Comparison of ENCODE assay signal across 8 cellular contexts in the genomic region with DNA sequence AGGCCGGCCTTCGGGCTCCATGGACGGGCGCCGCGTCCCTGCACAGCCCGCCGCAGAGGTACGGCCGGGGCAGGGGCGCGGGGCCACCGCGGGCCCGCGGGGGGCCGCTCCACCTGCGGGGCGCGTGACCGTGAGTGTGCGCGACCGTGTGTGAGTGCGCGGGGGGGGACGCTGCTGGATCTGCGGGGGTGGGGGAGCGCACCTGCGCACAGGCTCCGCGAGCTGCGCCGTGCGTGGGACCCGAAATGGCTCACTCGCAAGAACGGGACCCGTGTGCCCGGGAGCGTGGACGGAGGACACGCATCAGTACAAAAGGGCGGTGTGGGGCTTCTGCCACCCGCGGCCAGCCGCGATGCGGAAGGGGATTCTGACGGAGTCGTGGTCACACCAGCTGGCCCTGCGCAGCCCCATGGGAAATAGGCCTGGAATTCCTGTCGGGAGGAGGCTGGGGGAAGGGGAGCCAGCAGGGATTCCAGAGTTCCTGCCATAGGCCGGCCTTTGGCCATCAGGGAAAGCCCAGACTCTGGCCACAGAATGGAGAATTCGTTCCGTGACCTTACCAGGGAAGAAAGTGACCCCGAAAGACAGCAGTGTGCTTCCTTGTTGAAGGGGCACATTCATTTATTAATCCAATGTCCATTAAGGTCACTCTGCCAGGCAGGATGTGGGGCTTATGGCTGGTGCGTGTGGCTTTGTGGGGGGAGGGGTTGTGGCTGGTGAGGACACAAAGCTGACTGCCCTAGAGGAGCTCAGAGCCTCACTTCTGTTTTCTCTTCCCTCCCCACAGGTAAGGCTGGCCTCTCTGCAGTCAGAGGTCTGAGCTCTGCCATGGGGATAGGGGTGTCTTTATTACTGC. TPM values are rescaled to one million over a fixed set of nuclear protein-coding genes. Genes with fewer than 3 reads are reported as not detected.
DNase-seq lines count a peak whose midpoint lies in the region; ATAC-seq and TF ChIP-seq lines count a peak whose summit lies in the region.

No MANE protein-coding gene starts in this region.

- no peaks in the 10 kb centered on the region for H3K27me3 ChIP-seq in kidney epithelial cell (ENCODE audit: control insufficient read depth, insufficient read depth, low read length)

- DNase-seq in LNCaP clone FGC (ENCODE audit: low read depth) (no peak), UCSD-AML1 (lab: John Stamatoyannopoulos, UW; ENCODE audit: unreplicated experiment) (peak; percentile 40), cerebellar cortex (ENCODE audit: low spot score) (peak; percentile 65), kidney epithelial cell (ENCODE audit: low read depth) (no peak), NCI-H2107 (lab: John Stamatoyannopoulos, UW) (no peak)
- peak; percentile 76 for DNase-seq in stimulated activated CD4-positive, alpha-beta T cell treated with anti-CD3 and anti-CD28 coated beads, Interleukin-2, amount 100 ng/mL, for 4 hours (ENCODE audit: low read depth)

- TF ChIP-seq CTCF in LNCaP clone FGC (IDR thresholded peaks at IDR 0.05; ENCODE audit: control insufficient read depth, extremely low read depth, insufficient read depth) (no peak), kidney epithelial cell (IDR thresholded peaks at IDR 0.05; ENCODE audit: insufficient read depth, low read length, poor library complexity, severe bottlenecking) (no peak)

- peaks cover 2% of the 10 kb centered on the region for H3K36me3 ChIP-seq in kidney epithelial cell (ENCODE audit: control insufficient read depth, insufficient read depth, low read length)

- H3K4me3 ChIP-seq in GM08714 (ENCODE audit: low read length) (peak overlapping the region; percentile 77), LNCaP clone FGC (ENCODE audit: low read depth, low read length) (peak overlapping the region; percentile 80), kidney epithelial cell (ENCODE audit: low read depth, low read length) (peak overlapping the region; percentile 91)

- ATAC-seq in GM21825 (IDR thresholded peaks at IDR 0.05; ENCODE audit: unreplicated experiment), result peak; percentile 40

RNA-seq across cellular contexts. Expression of a gene that starts 0.5 kb away (rescaled TPM):
- 144 and 150 TPM in 2 replicates for total RNA-seq in kidney epithelial cell

RNA-seq across cellular contexts. Expression of a gene that starts 10.0 kb away (rescaled TPM):
- total RNA-seq in kidney epithelial cell, result 8.0 and 10.1 TPM in 2 replicates

RNA-seq across cellular contexts. Expression of a gene that starts 27.7 kb away (rescaled TPM):
- total RNA-seq in kidney epithelial cell, result 0.38 and 2.3 TPM in 2 replicates

RNA-seq across cellular contexts. Expression of a gene that starts 45.8 kb away (rescaled TPM):
- total RNA-seq in kidney epithelial cell, result 3.3 and 4.0 TPM in 2 replicates

RNA-seq across cellular contexts. Expression of a gene that starts 46.0 kb away (rescaled TPM):
- total RNA-seq in kidney epithelial cell, result 63.4 and 70.8 TPM in 2 replicates

Comparison
In these comparisons a context has a peak if more than half of its experiments do, and no peak if none do; other contexts are left out.
1. DNase-seq: peak in UCSD-AML1 (single experiment), cerebellar cortex (single experiment) and stimulated activated CD4-positive, alpha-beta T cell treated with anti-CD3 and anti-CD28 coated beads, Interleukin-2, amount 100 ng/mL, for 4 hours (single experiment); none in LNCaP clone FGC (single experiment), kidney epithelial cell (single experiment) and NCI-H2107 (single experiment).
2. Peak in every context shown above with its lines, with median percentiles within 50 percentile points of each other: H3K4me3 ChIP-seq.